ENCODE assay signal across 34 cellular contexts in genomic region chr17:61755668-61756067, GRCh38.
"Had no signal": no experiment of that assay in that cellular context is flagged by ENCODE, and none has a peak within 500 bp of the region (broad histone marks: within the 10 kb centered on the region; RNA-seq: fewer than 3 reads in every experiment).

No MANE protein-coding gene starts in this region.

- H3K9ac ChIP-seq: KMS-11 had no signal

- H3K27me3 ChIP-seq: MG63 had no signal

- DNase-seq: Karpas-422, Kasumi-1, MG63, MM.1S, MV-4-11, NCI-H1048, NCI-H1092, NCI-H1092 treated with DMSO at 0.1 percent for 48 hours, NCI-H1105, NCI-H1105 treated with DMSO at 0.1 percent for 48 hours, NCI-H1417, NCI-H1417 treated with DMSO at 0.1 percent for 48 hours, NCI-H1436, NCI-H1436 treated with DMSO at 0.1 percent for 48 hours, NCI-H146, NCI-H1694, NCI-H1694 treated with DMSO at 0.1 percent for 48 hours, NCI-H187, NCI-H187 treated with DMSO at 0.1 percent for 48 hours, NCI-H1930, NCI-H2029, NCI-H2029 treated with DMSO at 0.1 percent for 48 hours, NCI-H2081, NCI-H2081 treated with DMSO at 0.1 percent for 48 hours, NCI-H2107, NCI-H2171, NCI-H2171 treated with DMSO at 0.1 percent for 48 hours, NCI-H2227 treated with DMSO at 0.1 percent for 48 hours, NCI-H226, NCI-H345, NCI-H446, NCI-H446 treated with DMSO at 0.1 percent for 48 hours, NCI-H510A had no signal

- H3K27ac ChIP-seq: KMS-11 had no signal

- H3K4me2 ChIP-seq: KMS-11 had no signal

- H3K4me3 ChIP-seq: MG63 had no signal
